20 cellular contexts compared by ENCODE assay signal in the genomic region with DNA sequence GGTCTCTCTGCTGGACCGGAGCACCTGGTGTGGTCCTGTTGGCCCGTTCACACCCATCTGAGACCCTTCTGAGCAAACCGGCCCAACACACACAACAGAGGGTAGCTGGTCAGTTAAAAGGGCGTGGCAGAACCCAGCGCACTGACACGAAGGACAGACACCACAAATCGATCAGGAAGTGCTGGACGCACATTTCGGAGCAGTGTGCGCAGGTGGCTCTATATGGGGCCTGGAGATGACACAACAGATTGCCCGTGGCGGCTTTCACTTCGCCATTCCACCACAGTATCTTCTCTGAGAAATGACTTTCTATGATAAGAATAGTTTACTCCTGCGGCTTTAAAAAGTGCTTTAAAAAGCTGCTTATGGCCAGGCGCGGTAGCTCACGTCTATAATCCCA. TPM values are rescaled to one million over a fixed set of nuclear protein-coding genes. Genes with fewer than 3 reads are reported as not detected.
DNase-seq lines count a peak whose midpoint lies in the region; ATAC-seq and TF ChIP-seq lines count a peak whose summit lies in the region.
"Had no signal": no experiment of that assay in that cellular context is flagged by ENCODE, and none has a peak within 500 bp of the region (broad histone marks: within the 10 kb centered on the region; RNA-seq: fewer than 3 reads in every experiment).

No MANE protein-coding gene starts in this region.

- no peak overlapping the region for H3K4me3 ChIP-seq in BLaER1
- H3K4me3 ChIP-seq: transverse colon had no signal

- H3K36me3 ChIP-seq in BLaER1 = peaks cover 30% of the 10 kb centered on the region; the same call in 1 of the 2 replicates
- H3K36me3 ChIP-seq: transverse colon had no signal

- no peaks in the 10 kb centered on the region for H4K20me1 ChIP-seq in BLaER1

- no peak for TF ChIP-seq CTCF in CD4-positive, alpha-beta T cell (IDR thresholded peaks at IDR 0.05)
- no peak for TF ChIP-seq CTCF in RWPE1 (conservative IDR thresholded peaks at IDR 0.05; ENCODE audit: low read depth)

- no peaks in the 10 kb centered on the region for H3K9me3 Mint-ChIP-seq in CD4-positive, alpha-beta T cell
- no peaks in the 10 kb centered on the region for H3K9me3 Mint-ChIP-seq in activated naive CD8-positive, alpha-beta T cell treated with anti-CD3 and anti-CD28 coated beads, Interleukin-2, amount 50 U/mL, for 24 hours
- H3K9me3 Mint-ChIP-seq: nephron; stimulated activated naive B cell treated with anti-CD40 and anti-IgM and Interleukin-4, amounts not matched to agents 10 μg/mL and 1 μg/mL and 100 μg/mL, for 72 hours had no signal

- no peak overlapping the region for H3K9ac ChIP-seq in BLaER1
- H3K9ac ChIP-seq: SK-N-SH had no signal

- peaks cover 47% of the 10 kb centered on the region for H3K4me1 Mint-ChIP-seq in CD4-positive, alpha-beta T cell (ENCODE audit: low read depth)
- peaks cover 67% of the 10 kb centered on the region for H3K4me1 Mint-ChIP-seq in activated naive CD8-positive, alpha-beta T cell treated with anti-CD3 and anti-CD28 coated beads, Interleukin-2, amount 50 U/mL, for 24 hours
- H3K4me1 Mint-ChIP-seq: nephron had no signal

- H3K27ac ChIP-seq in BLaER1 = peak overlapping the region; percentile 55
- H3K27ac ChIP-seq in CD4-positive, alpha-beta T cell (ENCODE audit: low read depth, low read length) = peak overlapping the region; percentile 46
- H3K27ac ChIP-seq in RWPE1 = peak overlapping the region; percentile 4; the same call in 1 of the 2 replicates
- H3K27ac ChIP-seq: brain microvascular endothelial cell, transverse colon had no signal

- no peaks in the 10 kb centered on the region for H3K27me3 ChIP-seq in BLaER1
- H3K27me3 ChIP-seq in CD4-positive, alpha-beta T cell (ENCODE audit: control insufficient read depth, insufficient read depth, low read length) = no peaks in the 10 kb centered on the region
- H3K27me3 ChIP-seq: brain microvascular endothelial cell, transverse colon had no signal

- peak overlapping the region; percentile 74 for H3K4me2 ChIP-seq in BLaER1
- H3K4me2 ChIP-seq: SK-N-SH had no signal

- H3K36me3 Mint-ChIP-seq in CD4-positive, alpha-beta T cell (ENCODE audit: low read depth) = peaks cover 14% of the 10 kb centered on the region
- H3K36me3 Mint-ChIP-seq in activated naive CD8-positive, alpha-beta T cell treated with anti-CD3 and anti-CD28 coated beads, Interleukin-2, amount 50 U/mL, for 24 hours (ENCODE audit: low read depth) = peaks cover 26% of the 10 kb centered on the region

- no peaks in the 10 kb centered on the region for H3K9me3 ChIP-seq in BLaER1
- H3K9me3 ChIP-seq in CD4-positive, alpha-beta T cell (ENCODE audit: control insufficient read depth, low read length) = no peaks in the 10 kb centered on the region
- H3K9me3 ChIP-seq: Caco-2, SK-N-SH, transverse colon had no signal

- H3K4me3 Mint-ChIP-seq in CD4-positive, alpha-beta T cell = peak overlapping the region; percentile 26
- H3K4me3 Mint-ChIP-seq in activated naive CD8-positive, alpha-beta T cell treated with anti-CD3 and anti-CD28 coated beads, Interleukin-2, amount 50 U/mL, for 24 hours = peak overlapping the region; percentile 46
- H3K4me3 Mint-ChIP-seq: nephron; stimulated activated naive B cell treated with anti-CD40 and anti-IgM and Interleukin-4, amounts not matched to agents 10 μg/mL and 1 μg/mL and 100 μg/mL, for 72 hours had no signal

- no peak for DNase-seq in CD4-positive, alpha-beta T cell
- no peak for DNase-seq in RWPE1 (ENCODE audit: low spot score)
- no peak for DNase-seq in activated naive CD8-positive, alpha-beta T cell treated with anti-CD3 and anti-CD28 coated beads, Interleukin-2, amount 50 U/mL, for 24 hours
- DNase-seq in SIG-M5 (lab: John Stamatoyannopoulos, UW) = no peak
- no peak for DNase-seq in SHP77 (lab: John Stamatoyannopoulos, UW)
- no peak for DNase-seq in NCI-H2227 (lab: John Stamatoyannopoulos, UW; ENCODE audit: unreplicated experiment)
- DNase-seq: brain microvascular endothelial cell; Caco-2; EL; head of caudate nucleus; NCI-H187; NCI-H2227 treated with DMSO at 0.1 percent for 48 hours; NCI-H774; posterior cingulate gyrus; stimulated activated naive B cell treated with anti-CD40 and anti-IgM and Interleukin-4, amounts not matched to agents 10 μg/mL and 1 μg/mL and 100 μg/mL, for 72 hours; transverse colon had no signal

- H3K27ac Mint-ChIP-seq in CD4-positive, alpha-beta T cell = peak overlapping the region; percentile 84
- peak overlapping the region; percentile 78 for H3K27ac Mint-ChIP-seq in activated naive CD8-positive, alpha-beta T cell treated with anti-CD3 and anti-CD28 coated beads, Interleukin-2, amount 50 U/mL, for 24 hours
- H3K27ac Mint-ChIP-seq: nephron; stimulated activated naive B cell treated with anti-CD40 and anti-IgM and Interleukin-4, amounts not matched to agents 10 μg/mL and 1 μg/mL and 100 μg/mL, for 72 hours had no signal

- no peak for ATAC-seq in CD4-positive, alpha-beta T cell (ENCODE audit: poor library complexity)
- ATAC-seq in activated naive CD8-positive, alpha-beta T cell treated with anti-CD3 and anti-CD28 coated beads, Interleukin-2, amount 50 U/mL, for 24 hours = no peak
- ATAC-seq: left lobe of liver; stimulated activated naive B cell treated with anti-CD40 and anti-IgM and Interleukin-4, amounts not matched to agents 10 μg/mL and 1 μg/mL and 100 μg/mL, for 72 hours had no signal

- peaks cover 36% of the 10 kb centered on the region for H3K4me1 ChIP-seq in BLaER1
- H3K4me1 ChIP-seq: Caco-2 had no signal

- POLR2A ChIA-PET in CD4-positive, alpha-beta T cell (lab: Charles Lee) = interaction anchor here (0.9 to 2.1 kb wide), 21 partner anchors 12 to 219 kb away, joined by 3 to 17 read pairs (median 6); a partner anchor contains a TSS
- POLR2A ChIA-PET in RWPE1 (lab: Yijun Ruan, JAX; ENCODE audit: low non-redundant PET) = interaction anchor here (0.6 kb wide), 1 partner anchor 97 kb away, joined by 3 read pairs; no protein-coding TSS in a partner anchor

- CTCF ChIA-PET in CD4-positive, alpha-beta T cell (lab: Charles Lee) = interaction anchor here (0.9 to 2.3 kb wide), 3 partner anchors 12 to 170 kb away, joined by 3 to 6 read pairs (median 6); a partner anchor contains a TSS
- CTCF ChIA-PET in RWPE1 (lab: Yijun Ruan, JAX) = interaction anchor here (0.6 kb wide), 1 partner anchor 121 kb away, joined by 3 read pairs; no protein-coding TSS in a partner anchor

- H3K27me3 Mint-ChIP-seq in CD4-positive, alpha-beta T cell = no peaks in the 10 kb centered on the region
- no peaks in the 10 kb centered on the region for H3K27me3 Mint-ChIP-seq in activated naive CD8-positive, alpha-beta T cell treated with anti-CD3 and anti-CD28 coated beads, Interleukin-2, amount 50 U/mL, for 24 hours
- H3K27me3 Mint-ChIP-seq: stimulated activated naive B cell treated with anti-CD40 and anti-IgM and Interleukin-4, amounts not matched to agents 10 μg/mL and 1 μg/mL and 100 μg/mL, for 72 hours had no signal

- intact Hi-C loops in CD4-positive, alpha-beta T cell (cut with DNase I, micrococcal nuclease) = loop anchor here in 1 of 2 experiments (2.0 to 10.0 kb wide), 4 partner anchors 17 to 95 kb away; no protein-coding TSS in a partner anchor

RNA-seq across cellular contexts. Expression of a gene that starts 12.5 kb away (rescaled TPM):
- total RNA-seq in CD4-positive, alpha-beta T cell = 100 to 1,000 TPM; 129 to 135 TPM

RNA-seq across cellular contexts. Expression of a gene that starts 28.7 kb away (rescaled TPM):
- total RNA-seq in CD4-positive, alpha-beta T cell = 10 to 100 TPM; 93.4 to 99.0 TPM

Comparison
In these comparisons a context has a peak if more than half of its experiments do, and no peak if none do; other contexts are left out.
1. H3K27ac ChIP-seq: peak in every context shown above with its lines; median percentile 55 in BLaER1; 46 in CD4-positive, alpha-beta T cell; 4 in RWPE1.